7 cellular contexts compared by ENCODE assay signal in genomic region chr2:37767959-37768358, GRCh38.
DNase-seq lines count a peak whose midpoint lies in the region; ATAC-seq and TF ChIP-seq lines count a peak whose summit lies in the region.
"Not testable (repeated sequence)": the region's sequence is repeated elsewhere in the genome, so short reads cannot be mapped to it uniquely, and the experiment has no call there.

No MANE protein-coding gene starts in this region.

- H3K9me3 ChIP-seq in HCT116 (ENCODE audit: control insufficient read depth in 1 of 2, insufficient read depth in 1 of 2, low read depth in 1 of 2, low read length in 2 of 2); left ventricle myocardium inferior (replicated peaks); osteoblast (ENCODE audit: low read depth, low read length); subcutaneous abdominal adipose tissue (ENCODE audit: control insufficient read depth in 5 of 5, low read length in 5 of 5): not testable (repeated sequence)

- H3K9me2 ChIP-seq in HCT116 (ENCODE audit: insufficient read depth), result not testable (repeated sequence)

- H3K79me2 ChIP-seq in HCT116 (ENCODE audit: insufficient read depth, low read length); osteoblast (ENCODE audit: insufficient read depth, low read length): not testable (repeated sequence)

- DNase-seq in HCT116 (ENCODE audit: low read depth, low spot score); left ventricle myocardium inferior; osteoblast (ENCODE audit: insufficient read length, low spot score, missing footprints): not testable (repeated sequence)
- peak; percentile 64 to 87 for DNase-seq in NOMO-1 (lab: John Stamatoyannopoulos, UW; ENCODE audit: unreplicated experiment in 2 of 2)
- peak; percentile 26 for DNase-seq in SKM-1 (lab: John Stamatoyannopoulos, UW; ENCODE audit: unreplicated experiment)
- peak; percentile 60 for DNase-seq in choroid plexus epithelial cell (ENCODE audit: low read depth)

- H3K4me3 ChIP-seq in HCT116 (replicated peaks in 1 of 2; ENCODE audit: low read depth in 1 of 2, low read length in 2 of 2); choroid plexus epithelial cell (ENCODE audit: low read depth, low read length); left ventricle myocardium inferior; osteoblast (ENCODE audit: insufficient read depth, low read length); subcutaneous abdominal adipose tissue (ENCODE audit: low read depth in 1 of 5, low read length in 5 of 5): not testable (repeated sequence)

- BruUV-seq in HCT116 (replicated peaks; lab: Mats Ljungman, UMichigan), result not testable (repeated sequence)

- TF ChIP-seq RAD21 in HCT116 (IDR thresholded peaks at IDR 0.05; ENCODE audit: low read depth), result not testable (repeated sequence)

- H3K9ac ChIP-seq in HCT116 (ENCODE audit: low read length), result not testable (repeated sequence)
- H3K9ac ChIP-seq in subcutaneous abdominal adipose tissue (ENCODE audit: low read length in 5 of 5), result peak overlapping the region in 1 of 5 donors; percentile 11

- H3K27me3 ChIP-seq in HCT116 (ENCODE audit: insufficient read depth, low read length); left ventricle myocardium inferior (ENCODE audit: low read depth); osteoblast (ENCODE audit: insufficient read depth, low read length); subcutaneous abdominal adipose tissue (ENCODE audit: control insufficient read depth in 5 of 5, insufficient read depth in 4 of 5, low read length in 5 of 5): not testable (repeated sequence)

- POLR2A ChIA-PET in HCT116 (lab: Charles Lee), result not testable (repeated sequence)

- CTCF ChIA-PET in HCT116 (lab: Charles Lee), result not testable (repeated sequence)

- H3K4me1 ChIP-seq in HCT116 (ENCODE audit: control insufficient read depth in 1 of 2, insufficient read depth in 2 of 2, low read length in 2 of 2) (peaks cover 4 to 15% of the 10 kb centered on the region in 2 experiments), left ventricle myocardium inferior (peaks cover 16% of the 10 kb centered on the region), osteoblast (ENCODE audit: insufficient read depth, low read length) (peaks cover 74% of the 10 kb centered on the region), subcutaneous abdominal adipose tissue (ENCODE audit: control insufficient read depth in 5 of 5, insufficient read depth in 5 of 5, low read length in 5 of 5) (peaks cover 0 to 16% (median 13%) of the 10 kb centered on the region in 5 donors)

- RAD21 ChIA-PET in HCT116 (lab: Charles Lee; ENCODE audit: low non-redundant PET in 1 of 2, low total read pairs in 2 of 2, uncharacterized antibody in 2 of 2, unreplicated experiment in 2 of 2), result not testable (repeated sequence)

- not testable (repeated sequence) for H3K27ac ChIP-seq in HCT116 (ENCODE audit: low read depth, low read length)
- peak overlapping the region; percentile 42 for H3K27ac ChIP-seq in left ventricle myocardium inferior (replicated peaks)
- peak overlapping the region; percentile 86 for H3K27ac ChIP-seq in osteoblast (ENCODE audit: low read depth, low read length)
- H3K27ac ChIP-seq in subcutaneous abdominal adipose tissue (ENCODE audit: low read depth, low read length), result peak overlapping the region; percentile 70

- not testable (repeated sequence) for TF ChIP-seq CTCF in HCT116 (IDR thresholded peaks at IDR 0.05 in 2 of 3, conservative IDR thresholded peaks at IDR 0.05 in 1 of 3; ENCODE audit: borderline replicate concordance in 1 of 3, insufficient read depth in 1 of 3, low read depth in 2 of 3, low read length in 2 of 3); choroid plexus epithelial cell (conservative IDR thresholded peaks at IDR 0.05; ENCODE audit: low read depth, low read length); left ventricle myocardium inferior (IDR thresholded peaks at IDR 0.05; ENCODE audit: borderline replicate concordance); osteoblast (IDR thresholded peaks at IDR 0.05; ENCODE audit: extremely low read depth, low read depth, low read length)

- H4K20me1 ChIP-seq in HCT116 (ENCODE audit: insufficient read depth); osteoblast (ENCODE audit: insufficient read depth, low read length): not testable (repeated sequence)

- peak overlapping the region; percentile 46; the same call in 1 of the 2 replicates for H3K4me2 ChIP-seq in HCT116 (ENCODE audit: low read length)
- H3K4me2 ChIP-seq in osteoblast (ENCODE audit: insufficient read depth, low read length), result peak overlapping the region; percentile 49

- intact Hi-C loops in HCT116 (cut with micrococcal nuclease); left ventricle myocardium inferior (cut with micrococcal nuclease): not testable (repeated sequence)

- not testable (repeated sequence) for TF ChIP-seq POLR2A in HCT116 (IDR thresholded peaks at IDR 0.05; ENCODE audit: borderline replicate concordance, extremely low read depth, insufficient read depth, insufficient read length)

- H3K36me3 ChIP-seq in HCT116 (ENCODE audit: control insufficient read depth in 1 of 2, insufficient read depth in 2 of 2, low read length in 2 of 2); left ventricle myocardium inferior; osteoblast (ENCODE audit: insufficient read depth, low read length); subcutaneous abdominal adipose tissue (ENCODE audit: control insufficient read depth in 5 of 5, insufficient read depth in 5 of 5, low read length in 5 of 5): not testable (repeated sequence)

- not testable (repeated sequence) for H2AFZ ChIP-seq in HCT116 (ENCODE audit: low read depth, low read length, poor library complexity, severe bottlenecking); osteoblast (ENCODE audit: low read length)

- not testable (repeated sequence) for ATAC-seq in HCT116
